ENCODE assay signal across 8 cellular contexts in the genomic region with DNA sequence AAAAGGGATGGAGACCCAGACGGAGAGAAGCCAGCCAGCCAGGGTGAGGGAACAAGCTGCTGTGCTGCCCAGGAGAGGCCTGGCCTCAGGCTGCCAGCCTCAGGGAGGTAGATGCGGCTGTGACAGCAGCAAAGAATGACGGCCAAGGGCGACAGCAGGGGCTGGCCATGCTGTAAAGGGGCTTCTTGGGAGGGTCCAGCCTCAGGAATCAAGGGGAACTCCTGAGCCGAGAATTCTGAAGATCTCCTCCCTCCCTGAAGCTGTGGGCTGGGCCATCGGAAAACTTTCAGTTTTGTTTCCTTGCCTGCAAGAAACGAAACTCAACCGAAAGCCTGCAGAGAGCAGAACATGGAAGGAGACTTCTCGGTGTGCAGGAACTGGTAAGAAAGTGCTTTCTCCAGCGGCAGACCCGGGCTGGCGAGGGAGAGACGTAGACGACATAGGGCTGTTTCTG. TPM values are rescaled to one million over a fixed set of nuclear protein-coding genes. Genes with fewer than 3 reads are reported as not detected.
DNase-seq lines count a peak whose midpoint lies in the region; ATAC-seq and TF ChIP-seq lines count a peak whose summit lies in the region.

XAF1 (plus strand) TSS at position 316 of the 454 bp plus-strand sequence; CDS start at position 349, 33 bp downstream.

- peak; percentile 76 for ATAC-seq in DND-41 (ENCODE audit: insufficient read depth, low read depth)
- ATAC-seq in HG03469 (IDR thresholded peaks at IDR 0.05; ENCODE audit: unreplicated experiment): no peak
- no peak for ATAC-seq in HG02840 (IDR thresholded peaks at IDR 0.05; ENCODE audit: low FRiP score, unreplicated experiment)

- TF ChIP-seq CTCF in DND-41 (IDR thresholded peaks at IDR 0.05; ENCODE audit: borderline replicate concordance, extremely low read depth, low read length, poor library complexity, severe bottlenecking) (no peak), Loucy (conservative IDR thresholded peaks at IDR 0.05; ENCODE audit: low read length) (no peak), fibroblast of the aortic adventitia (IDR thresholded peaks at IDR 0.05; ENCODE audit: insufficient read depth, low read length) (no peak)

- H3K4me2 ChIP-seq in DND-41 (ENCODE audit: insufficient read depth, low read length) (peak within 1 kb of the TSS; percentile 94), Loucy (ENCODE audit: low read depth, low read length, poor library complexity, severe bottlenecking) (peak within 1 kb of the TSS; percentile 20)

- H3K9me2 ChIP-seq in Loucy (replicated peaks; ENCODE audit: low read depth, low read length): no peaks in the 10 kb centered on the region

- H3K4me1 ChIP-seq in DND-41 (ENCODE audit: insufficient read depth, low read length) (peaks cover 60% of the 10 kb centered on the region), Loucy (ENCODE audit: insufficient read depth, low read length, poor library complexity, severe bottlenecking) (no peaks in the 10 kb centered on the region)

- H3K27me3 ChIP-seq in DND-41 (ENCODE audit: insufficient read depth, low read length, poor library complexity) (no peaks in the 10 kb centered on the region), Loucy (ENCODE audit: insufficient read depth, low read length, poor library complexity, severe bottlenecking) (no peaks in the 10 kb centered on the region)

- H3K9ac ChIP-seq in DND-41 (ENCODE audit: low read depth, low read length): peak within 1 kb of the TSS; percentile 65
- H3K9ac ChIP-seq in Loucy (ENCODE audit: low read depth, low read length, poor library complexity, severe bottlenecking): no peak within 1 kb of the TSS

- peaks cover 12% of the 10 kb centered on the region for H3K79me2 ChIP-seq in DND-41 (ENCODE audit: insufficient read depth, low read length)
- no peaks in the 10 kb centered on the region for H3K79me2 ChIP-seq in Loucy (ENCODE audit: insufficient read depth, low read length)

- peak; percentile 78 for DNase-seq in DND-41
- DNase-seq in activated T-cell treated with anti-CD3 and anti-CD28 coated beads for 4 hours: peak; percentile 51
- DNase-seq in fibroblast of the aortic adventitia (ENCODE audit: low read depth): peak; percentile 71
- peak; percentile 44 for DNase-seq in pons (ENCODE audit: low spot score)
- no peak for DNase-seq in SKM-1 (lab: John Stamatoyannopoulos, UW; ENCODE audit: unreplicated experiment)

- H3K27ac ChIP-seq in DND-41 (ENCODE audit: low read length): peak within 1 kb of the TSS; percentile 83

- H3K36me3 ChIP-seq in DND-41 (ENCODE audit: insufficient read depth, low read length) (peaks cover 26% of the 10 kb centered on the region), Loucy (ENCODE audit: insufficient read depth, low read length) (no peaks in the 10 kb centered on the region)

- H4K20me1 ChIP-seq in DND-41 (ENCODE audit: insufficient read depth, low read length) (no peaks in the 10 kb centered on the region), Loucy (ENCODE audit: insufficient read depth, low read length, poor library complexity, severe bottlenecking) (no peaks in the 10 kb centered on the region)

- H3F3A ChIP-seq in Loucy (ENCODE audit: low read depth): no peaks in the 10 kb centered on the region

- no peaks in the 10 kb centered on the region for H3K9me3 ChIP-seq in DND-41 (ENCODE audit: insufficient read depth, low read length, severe bottlenecking)
- H3K9me3 ChIP-seq in Loucy (ENCODE audit: insufficient read depth, low read depth, low read length): no peaks in the 10 kb centered on the region

- H3K4me3 ChIP-seq in DND-41 (ENCODE audit: low read depth in 1 of 2, low read length in 2 of 2) (peak within 1 kb of the TSS; percentile 53 to 75), Loucy (ENCODE audit: low read length, poor library complexity, severe bottlenecking) (no peak within 1 kb of the TSS), fibroblast of the aortic adventitia (ENCODE audit: low read depth, low read length) (peak within 1 kb of the TSS; percentile 83)

- H2AFZ ChIP-seq in DND-41 (ENCODE audit: low read depth, low read length) (peak within 1 kb of the TSS; percentile 89), Loucy (ENCODE audit: low read length) (peak within 1 kb of the TSS; percentile 55; the same call in 1 of the 2 replicates)

RNA-seq across cellular contexts. Expression of gene XAF1, which starts in this region (rescaled TPM):
- 27.5 and 47.1 TPM in 2 replicates for total RNA-seq in fibroblast of the aortic adventitia (ENCODE audit: low replicate concordance)
